Comparison of ENCODE assay signal across 11 cellular contexts in genomic region chr1:8407652-8408051, GRCh38.
DNase-seq lines count a peak whose midpoint lies in the region; ATAC-seq and TF ChIP-seq lines count a peak whose summit lies in the region.
"Had no signal": no experiment of that assay in that cellular context is flagged by ENCODE, and none has a peak within 500 bp of the region (broad histone marks: within the 10 kb centered on the region; RNA-seq: fewer than 3 reads in every experiment).

No MANE protein-coding gene starts in this region.

- ATAC-seq in heart right ventricle: no peak
- ATAC-seq in Right ventricle myocardium inferior: no peak
- ATAC-seq in aorta (ENCODE audit: low FRiP score): no peak
- ATAC-seq in GM19467 (IDR thresholded peaks at IDR 0.05; ENCODE audit: unreplicated experiment): no peak

- H3K9me3 Mint-ChIP-seq in endodermal cell: peaks cover 3% of the 10 kb centered on the region
- H3K9me3 Mint-ChIP-seq: dendritic cell treated with granulocyte-macrophage colony-stimulating factor and Interleukin-4, amounts not matched to agents 40 ng/mL and 50 ng/mL, for 4 days had no signal

- H3K9me3 ChIP-seq in heart right ventricle: no peaks in the 10 kb centered on the region
- peaks cover 11% of the 10 kb centered on the region for H3K9me3 ChIP-seq in endodermal cell (ENCODE audit: control insufficient read depth, low read length)
- peaks cover 0 to 3% of the 10 kb centered on the region in 2 donors for H3K9me3 ChIP-seq in neuronal stem cell (replicated peaks in 1 of 2; ENCODE audit: control insufficient read depth in 2 of 2, insufficient read depth in 1 of 2, low read depth in 1 of 2, low read length in 2 of 2)
- H3K9me3 ChIP-seq in aorta (ENCODE audit: control insufficient read depth, low read length): no peaks in the 10 kb centered on the region

- no peak overlapping the region for H2BK120ac ChIP-seq in neuronal stem cell (ENCODE audit: low read depth, low read length)

- H3K79me1 ChIP-seq in neuronal stem cell (ENCODE audit: low read depth, low read length): peaks cover 5% of the 10 kb centered on the region

- no peak overlapping the region for H3K4me3 Mint-ChIP-seq in endodermal cell
- H3K4me3 Mint-ChIP-seq: dendritic cell treated with granulocyte-macrophage colony-stimulating factor and Interleukin-4, amounts not matched to agents 40 ng/mL and 50 ng/mL, for 4 days had no signal

- no peak overlapping the region for H3K23ac ChIP-seq in neuronal stem cell (ENCODE audit: low read depth, low read length, poor library complexity)

- no peak overlapping the region for H4K8ac ChIP-seq in neuronal stem cell (ENCODE audit: low read depth, low read length)

- H3K4ac ChIP-seq in neuronal stem cell (ENCODE audit: low read length): no peak overlapping the region

- H3K9ac ChIP-seq in endodermal cell (ENCODE audit: extremely low read depth, low read length, poor library complexity, severe bottlenecking) (no peak overlapping the region), neuronal stem cell (ENCODE audit: low read depth, low read length, poor library complexity) (no peak overlapping the region)

- H3K27ac ChIP-seq in heart right ventricle: peak overlapping the region; percentile 63 to 96 (median 84)
- peak overlapping the region; percentile 89 for H3K27ac ChIP-seq in endodermal cell (ENCODE audit: low read depth, low read length)
- H3K27ac ChIP-seq in neuronal stem cell (replicated peaks; ENCODE audit: low read length): peak overlapping the region; percentile 77
- H3K27ac ChIP-seq in aorta (ENCODE audit: low read depth in 1 of 2, low read length in 2 of 2): peak overlapping the region; percentile 79 to 92

- H3K36me3 ChIP-seq in heart right ventricle (peaks cover 0 to 67% (median 4%) of the 10 kb centered on the region in 9 donors), endodermal cell (ENCODE audit: control insufficient read depth, insufficient read depth, low read length) (peaks cover 59% of the 10 kb centered on the region), neuronal stem cell (replicated peaks in 1 of 2; ENCODE audit: control insufficient read depth in 2 of 2, insufficient read depth in 2 of 2, low read length in 2 of 2) (peaks cover 6 to 50% of the 10 kb centered on the region in 2 donors), aorta (ENCODE audit: control insufficient read depth in 1 of 2, insufficient read depth in 2 of 2, low read length in 1 of 2) (no peaks in the 10 kb centered on the region)

- no peak overlapping the region for H2AFZ ChIP-seq in neuronal stem cell (ENCODE audit: low read length)

- no peak overlapping the region for H3K14ac ChIP-seq in neuronal stem cell (ENCODE audit: low read length)

- peaks cover 38% of the 10 kb centered on the region for H3K4me1 Mint-ChIP-seq in endodermal cell

- intact Hi-C loops in heart right ventricle (cut with DNase I) (loop anchor here in 5 of 10 donors (2.0 to 10.0 kb wide), 3 partner anchors 15 to 257 kb away; no protein-coding TSS in a partner anchor), Right ventricle myocardium inferior (cut with DNase I) (loop anchor here (1.0 to 5.0 kb wide), 2 partner anchors 10 to 35 kb away; no protein-coding TSS in a partner anchor), aorta (cut with DNase I) (loop anchor here (5.0 kb wide), 1 partner anchor 35 kb away; no protein-coding TSS in a partner anchor)

- no peaks in the 10 kb centered on the region for H3K27me3 ChIP-seq in heart right ventricle
- no peaks in the 10 kb centered on the region for H3K27me3 ChIP-seq in endodermal cell (ENCODE audit: control insufficient read depth, insufficient read depth, low read length, poor library complexity, severe bottlenecking)
- peaks cover 0 to 2% (median 0%) of the 10 kb centered on the region in 3 experiments for H3K27me3 ChIP-seq in neuronal stem cell (ENCODE audit: control insufficient read depth in 3 of 3, insufficient read depth in 3 of 3, low read depth in 1 of 3, low read length in 3 of 3)
- H3K27me3 ChIP-seq in aorta (ENCODE audit: control insufficient read depth in 1 of 2, insufficient read depth in 2 of 2, low read length in 1 of 2): no peaks in the 10 kb centered on the region

- H4K91ac ChIP-seq in neuronal stem cell (ENCODE audit: low read depth, low read length, poor library complexity): no peak overlapping the region

- H3K27ac Mint-ChIP-seq in endodermal cell: peak overlapping the region; percentile 83
- H3K27ac Mint-ChIP-seq: dendritic cell treated with granulocyte-macrophage colony-stimulating factor and Interleukin-4, amounts not matched to agents 40 ng/mL and 50 ng/mL, for 4 days had no signal

- no peaks in the 10 kb centered on the region for H3K27me3 Mint-ChIP-seq in endodermal cell (ENCODE audit: insufficient read depth)
- H3K27me3 Mint-ChIP-seq: dendritic cell treated with granulocyte-macrophage colony-stimulating factor and Interleukin-4, amounts not matched to agents 40 ng/mL and 50 ng/mL, for 4 days had no signal

- TF ChIP-seq CTCF in heart right ventricle (IDR thresholded peaks at IDR 0.05) (no peak), endodermal cell (conservative IDR thresholded peaks at IDR 0.05) (no peak)

- H2AK5ac ChIP-seq in neuronal stem cell (ENCODE audit: low read depth, low read length): no peak overlapping the region

- 62 to 71% methylated on average over 5 of the region's 5 CpGs for WGBS in heart right ventricle, 2 donors
- WGBS in endodermal cell (ENCODE audit: insufficient coverage in 1 of 2, insufficient read length in 1 of 2), 2 experiments: 76 to 86% methylated on average over 4 to 5 of the region's 5 CpGs
- no CpG with 5 or more reads among the region's 5 CpGs for WGBS in neuronal stem cell (ENCODE audit: extremely low coverage in 2 of 2, insufficient read length in 2 of 2, insufficient replicate concordance in 1 of 2), 2 donors
- WGBS in aorta, 2 donors: 64 to 71% methylated on average over 5 of the region's 5 CpGs

- H3K4me3 ChIP-seq in heart right ventricle (peak overlapping the region in 1 of 10 donors; percentile 13), endodermal cell (ENCODE audit: low read length) (no peak overlapping the region), neuronal stem cell (ENCODE audit: low read length in 2 of 2) (no peak overlapping the region), aorta (ENCODE audit: low read length in 2 of 2) (no peak overlapping the region)

- H2BK5ac ChIP-seq in neuronal stem cell (ENCODE audit: low read length): no peak overlapping the region

- peaks cover 31% of the 10 kb centered on the region for H3K36me3 Mint-ChIP-seq in endodermal cell (ENCODE audit: low read depth)

- H3K4me2 ChIP-seq in neuronal stem cell (ENCODE audit: insufficient read depth, low read length, poor library complexity, severe bottlenecking): no peak overlapping the region

- no peak overlapping the region for H2BK12ac ChIP-seq in neuronal stem cell (ENCODE audit: low read length)

- H3K4me1 ChIP-seq in heart right ventricle (peaks cover 53 to 82% (median 71%) of the 10 kb centered on the region in 9 donors), endodermal cell (ENCODE audit: control insufficient read depth, insufficient read depth, low read length) (peaks cover 15% of the 10 kb centered on the region), neuronal stem cell (ENCODE audit: control insufficient read depth in 2 of 2, insufficient read depth in 1 of 2, low read depth in 1 of 2, low read length in 2 of 2) (peaks cover 23 to 38% of the 10 kb centered on the region in 2 donors), aorta (ENCODE audit: control insufficient read depth in 1 of 2, insufficient read depth in 2 of 2, low read length in 2 of 2) (peaks cover 7 to 32% of the 10 kb centered on the region in 2 donors)

- no peak for DNase-seq in heart right ventricle
- no peak for DNase-seq in Right ventricle myocardium inferior (ENCODE audit: missing footprints)
- DNase-seq in endodermal cell: no peak
- no peak for DNase-seq in neuronal stem cell (ENCODE audit: low spot score)
- DNase-seq in aorta: no peak
- DNase-seq in H4 (ENCODE audit: low spot score): no peak
- no peak for DNase-seq in iPS-NIHi11 (ENCODE audit: low spot score)
- DNase-seq: activated CD4-positive, alpha-beta T cell treated with anti-CD3 and anti-CD28 coated beads, Interleukin-2, amount 50 U/mL, for 1 hour; stimulated activated CD4-positive, alpha-beta T cell treated with anti-CD3 and anti-CD28 coated beads, Interleukin-2, amount 100 ng/mL, for 24 hours had no signal

- H2BK15ac ChIP-seq in neuronal stem cell (ENCODE audit: low read length): no peak overlapping the region

- H3K18ac ChIP-seq in neuronal stem cell (ENCODE audit: low read length): no peak overlapping the region
